ENCODE assay signal across 8 cellular contexts in the genomic region with DNA sequence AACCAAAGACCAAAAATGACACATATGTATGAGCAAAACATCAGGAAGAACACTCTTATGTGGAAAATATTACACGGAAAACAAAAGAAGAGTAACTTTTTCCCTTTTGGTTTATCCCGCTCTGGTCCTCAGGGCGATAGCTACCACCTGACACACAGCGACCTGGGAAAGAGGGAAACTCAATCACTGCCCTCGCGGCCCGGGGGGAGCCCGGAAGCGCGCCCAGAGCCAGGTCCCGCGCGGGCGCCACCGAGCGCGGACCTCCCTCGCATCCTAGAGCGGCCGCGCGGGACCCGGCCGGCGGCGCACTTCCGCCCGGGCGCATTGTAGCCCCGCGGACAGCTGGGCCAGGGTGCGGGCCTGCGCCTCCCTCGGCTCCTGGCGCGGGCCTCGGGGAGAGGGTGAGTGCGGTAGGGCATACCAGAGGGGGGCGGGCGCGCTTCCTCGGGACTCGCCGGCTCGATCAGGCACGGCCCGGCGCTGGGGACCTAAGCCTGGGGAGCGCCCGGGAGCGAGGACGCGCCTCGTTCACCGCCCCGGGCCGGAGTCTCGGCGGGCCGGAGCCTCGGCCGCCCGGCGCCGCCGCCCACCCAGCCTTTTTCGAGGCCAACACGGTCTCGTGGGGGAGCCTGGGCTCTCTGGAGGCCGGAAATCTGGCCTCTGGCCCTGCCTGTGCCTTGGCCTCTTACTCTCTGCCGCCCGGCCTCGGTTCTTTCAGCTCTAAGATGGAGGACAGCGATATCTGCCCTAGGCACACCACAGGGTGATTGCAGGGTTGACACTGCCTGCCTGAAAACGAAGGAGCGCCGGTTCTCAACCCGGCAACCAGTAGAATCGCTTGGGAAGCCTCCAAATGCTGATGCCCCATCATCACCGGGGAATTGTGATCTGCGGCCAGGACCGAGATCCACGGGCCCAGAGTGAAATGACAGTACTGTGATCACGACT. TPM values are rescaled to one million over a fixed set of nuclear protein-coding genes. Genes with fewer than 3 reads are reported as not detected.
DNase-seq lines count a peak whose midpoint lies in the region; ATAC-seq and TF ChIP-seq lines count a peak whose summit lies in the region.

Gene ELAC1 (plus strand): TSS at position 327 of the 948 bp plus-strand sequence. CDS start 6,365 bp downstream, outside the sequence.

- peaks cover 7% of the 10 kb centered on the region for H3K9me3 ChIP-seq in KOPT-K1 (ENCODE audit: insufficient read depth, low read length, poor library complexity, severe bottlenecking)
- H3K9me3 ChIP-seq in RWPE2 (ENCODE audit: severe bottlenecking), result no peaks in the 10 kb centered on the region
- H3K9me3 ChIP-seq in stomach smooth muscle (ENCODE audit: control insufficient read depth in 2 of 2, low read length in 2 of 2), result no peaks in the 10 kb centered on the region

- DNase-seq in EL (peak; percentile 82), RWPE2 (ENCODE audit: low spot score) (peak; percentile 53), activated gamma-delta T cell (lab: John Stamatoyannopoulos, UW) (peak; percentile 48), fibroblast of the conjunctiva (ENCODE audit: low read depth) (peak; percentile 51), neural crest cell (ENCODE audit: low read depth, low spot score) (peak; percentile 59)

- peaks cover 4% of the 10 kb centered on the region for H3K4me1 ChIP-seq in RWPE2 (ENCODE audit: insufficient read depth, poor library complexity, severe bottlenecking)
- peaks cover 12% of the 10 kb centered on the region for H3K4me1 ChIP-seq in stomach smooth muscle (ENCODE audit: control insufficient read depth, insufficient read depth, low read length)

- H3K36me3 Mint-ChIP-seq in neural crest cell (ENCODE audit: low read depth), result peaks cover 10% of the 10 kb centered on the region

- peaks cover 23% of the 10 kb centered on the region for H3K4me1 Mint-ChIP-seq in neural crest cell

- H3K27ac ChIP-seq in KOPT-K1 (ENCODE audit: low read depth, low read length, poor library complexity, severe bottlenecking) (peak within 1 kb of the TSS; percentile 89), RWPE2 (ENCODE audit: poor library complexity, severe bottlenecking) (peak within 1 kb of the TSS; percentile 65), stomach smooth muscle (ENCODE audit: low read length) (peak within 1 kb of the TSS; percentile 94)

- peak within 1 kb of the TSS; percentile 97 for H3K27ac Mint-ChIP-seq in neural crest cell (ENCODE audit: unreplicated experiment)

- H3K27me3 ChIP-seq in RWPE2 (ENCODE audit: insufficient read depth, poor library complexity, severe bottlenecking) (no peaks in the 10 kb centered on the region), stomach smooth muscle (ENCODE audit: control insufficient read depth in 1 of 2, insufficient read depth in 2 of 2, low read length in 2 of 2) (no peaks in the 10 kb centered on the region)

- peak within 1 kb of the TSS; percentile 85 for H3K4me3 ChIP-seq in RWPE2 (ENCODE audit: severe bottlenecking)
- peak within 1 kb of the TSS; percentile 74 to 92 for H3K4me3 ChIP-seq in stomach smooth muscle (ENCODE audit: low read length in 2 of 2)

- H3K36me3 ChIP-seq in KOPT-K1 (ENCODE audit: insufficient read depth, low read length) (no peaks in the 10 kb centered on the region), RWPE2 (ENCODE audit: low read depth) (no peaks in the 10 kb centered on the region), stomach smooth muscle (ENCODE audit: control insufficient read depth in 2 of 2, insufficient read depth in 2 of 2, low read length in 2 of 2) (no peaks in the 10 kb centered on the region)

- TF ChIP-seq CTCF in RWPE2 (IDR thresholded peaks at IDR 0.05; ENCODE audit: poor library complexity, severe bottlenecking), result peak; percentile 5
- TF ChIP-seq CTCF in neural crest cell (conservative IDR thresholded peaks at IDR 0.05), result peak; percentile 14

- H3K9me3 Mint-ChIP-seq in neural crest cell, result peaks cover 9% of the 10 kb centered on the region

- peak within 1 kb of the TSS; percentile 96 for H3K4me3 Mint-ChIP-seq in neural crest cell

- H3K27me3 Mint-ChIP-seq in neural crest cell (ENCODE audit: low read depth), result no peaks in the 10 kb centered on the region

- H3K9ac ChIP-seq in stomach smooth muscle (ENCODE audit: low read length in 2 of 2), result peak within 1 kb of the TSS; percentile 98 to 99

- ATAC-seq in GM21786 (IDR thresholded peaks at IDR 0.05; ENCODE audit: unreplicated experiment), result peak; percentile 86
- peak; percentile 94 for ATAC-seq in RWPE2 (ENCODE audit: low read depth)

RNA-seq across cellular contexts. Expression of gene ELAC1, which starts in this region (rescaled TPM):
- 14.7 and 15.0 TPM in 2 replicates for total RNA-seq in neural crest cell

Comparison
In these comparisons a context has a peak if more than half of its experiments do, and no peak if none do; other contexts are left out.
1. Peak in every context shown above with its lines: DNase-seq, ATAC-seq, H3K4me3 ChIP-seq and H3K27ac ChIP-seq.